In genomic region chr1:68590473-68590872, GRCh38 we compare ENCODE assay signal across 12 cellular contexts.
"Had no signal": no experiment of that assay in that cellular context is flagged by ENCODE, and none has a peak within 500 bp of the region (broad histone marks: within the 10 kb centered on the region; RNA-seq: fewer than 3 reads in every experiment).

No MANE protein-coding gene starts in this region.

- H3K4me3 ChIP-seq: gastrocnemius medialis, heart right ventricle, prostate gland had no signal

- H3K36me3 ChIP-seq: gastrocnemius medialis, heart right ventricle, prostate gland had no signal

- H3K4me1 ChIP-seq: gastrocnemius medialis, heart right ventricle, prostate gland had no signal

- ATAC-seq: activated naive CD4-positive, alpha-beta T cell treated with anti-CD3 and anti-CD28 coated beads, Interleukin-2, amount 50 U/mL, for 72 hours; gastrocnemius medialis; heart right ventricle; left ventricle myocardium superior; sciatic nerve had no signal

- H3K9me3 ChIP-seq: gastrocnemius medialis, heart right ventricle, prostate gland had no signal

- DNase-seq: amygdala; gastrocnemius medialis; heart right ventricle; left ventricle myocardium superior; mesendoderm; occipital lobe; stimulated activated CD4-positive, alpha-beta T cell treated with anti-CD3 and anti-CD28 coated beads, Interleukin-2, amount 100 ng/mL, for 48 hours; stimulated activated naive CD4-positive, alpha-beta T cell treated with Interleukin-2 at 50 U/mL for 16 hours; trophoblast cell had no signal

- H3K27me3 ChIP-seq: gastrocnemius medialis, heart right ventricle had no signal

- H3K27ac ChIP-seq: gastrocnemius medialis, heart right ventricle, prostate gland had no signal
